Comparison of ENCODE assay signal across 24 cellular contexts in genomic region chr2:241852116-241852980, GRCh38. TPM values are rescaled to one million over a fixed set of nuclear protein-coding genes. Genes with fewer than 3 reads are reported as not detected.
DNase-seq lines count a peak whose midpoint lies in the region; ATAC-seq and TF ChIP-seq lines count a peak whose summit lies in the region.
"Had no signal": no experiment of that assay in that cellular context is flagged by ENCODE, and none has a peak within 500 bp of the region (broad histone marks: within the 10 kb centered on the region; RNA-seq: fewer than 3 reads in every experiment).

No MANE protein-coding gene starts in this region.

- DNase-seq in activated CD4-positive, alpha-beta T cell treated with anti-CD3 and anti-CD28 coated beads for 36 hours = no peak
- DNase-seq in activated CD4-positive, alpha-beta T cell treated with anti-CD3 and anti-CD28 coated beads, Interleukin-2, amount 10 ng/mL, durations not matched to agents 24 days and 14 days = no peak
- peak; percentile 18 for DNase-seq in GM13976 (ENCODE audit: low spot score)
- DNase-seq in left ventricle myocardium inferior = peak; percentile 13
- DNase-seq in spleen = peak; percentile 73
- no peak for DNase-seq in NCI-H2171 treated with DMSO at 0.1 percent for 48 hours (lab: John Stamatoyannopoulos, UW)
- no peak for DNase-seq in T-helper 9 cell
- DNase-seq: activated naive CD8-positive, alpha-beta T cell treated with anti-CD3 and anti-CD28 coated beads, Interleukin-2, amount 10 ng/mL, durations not matched to agents 7 days and 5 days; activated T-cell treated with anti-CD3 and anti-CD28 coated beads, Interleukin-2, amount 50 U/mL, for 4 hours; CD4-positive, CD25-positive, alpha-beta regulatory T cell; DND-41; foreskin melanocyte; NCI-H146; NCI-H524; nucleus accumbens had no signal

- H3K36me3 ChIP-seq in left ventricle myocardium inferior (no peaks in the 10 kb centered on the region), spleen (peaks cover 0 to 22% (median 0%) of the 10 kb centered on the region in 6 donors)
- H3K36me3 ChIP-seq: tibial artery had no signal

- TF ChIP-seq POLR2A in spleen (IDR thresholded peaks at IDR 0.05) = no peak

- H3K9me3 ChIP-seq in left ventricle myocardium inferior (replicated peaks) = no peaks in the 10 kb centered on the region
- no peaks in the 10 kb centered on the region for H3K9me3 ChIP-seq in spleen
- H3K9me3 ChIP-seq: mucosa of descending colon, tibial artery had no signal

- in situ Hi-C loops in GM13976 (cut with MboI; ENCODE audit: low sequenced_read_pairs, unreplicated experiment) = no loop called here

- ATAC-seq in activated CD4-positive, alpha-beta T cell treated with anti-CD3 and anti-CD28 coated beads for 36 hours = no peak
- no peak for ATAC-seq in GM21367 (IDR thresholded peaks at IDR 0.05; ENCODE audit: unreplicated experiment)
- ATAC-seq: activated T-cell treated with anti-CD3 and anti-CD28 coated beads, Interleukin-2, amount 50 U/mL, for 4 hours; left colon; mucosa of descending colon had no signal

- H3K4me1 ChIP-seq in left ventricle myocardium inferior = peaks cover 17% of the 10 kb centered on the region
- H3K4me1 ChIP-seq in spleen = peaks cover 0 to 12% (median 1%) of the 10 kb centered on the region in 6 donors
- H3K4me1 ChIP-seq: tibial artery had no signal

- no peaks in the 10 kb centered on the region for H3K27me3 ChIP-seq in left ventricle myocardium inferior (ENCODE audit: low read depth)
- H3K27me3 ChIP-seq in spleen (replicated peaks in 1 of 7) = peaks cover 0 to 37% (median 0%) of the 10 kb centered on the region in 7 donors

- H3K4me3 Mint-ChIP-seq in activated CD4-positive, alpha-beta T cell treated with anti-CD3 and anti-CD28 coated beads for 36 hours = no peak overlapping the region
- no peak overlapping the region for H3K4me3 Mint-ChIP-seq in activated CD4-positive, alpha-beta T cell treated with anti-CD3 and anti-CD28 coated beads, Interleukin-2, amount 10 ng/mL, durations not matched to agents 24 days and 14 days
- H3K4me3 Mint-ChIP-seq: activated naive CD8-positive, alpha-beta T cell treated with anti-CD3 and anti-CD28 coated beads, Interleukin-2, amount 10 ng/mL, durations not matched to agents 7 days and 5 days; activated T-cell treated with anti-CD3 and anti-CD28 coated beads, Interleukin-2, amount 50 U/mL, for 4 hours; CD4-positive, CD25-positive, alpha-beta regulatory T cell; dendritic cell treated with granulocyte-macrophage colony-stimulating factor and Interleukin-4, amounts not matched to agents 40 ng/mL and 50 ng/mL, for 4 days had no signal

- peaks cover 16% of the 10 kb centered on the region for H3K36me3 Mint-ChIP-seq in activated CD4-positive, alpha-beta T cell treated with anti-CD3 and anti-CD28 coated beads for 36 hours (ENCODE audit: low read depth)
- peaks cover 17% of the 10 kb centered on the region for H3K36me3 Mint-ChIP-seq in activated CD4-positive, alpha-beta T cell treated with anti-CD3 and anti-CD28 coated beads, Interleukin-2, amount 10 ng/mL, durations not matched to agents 24 days and 14 days (ENCODE audit: low read depth)
- H3K36me3 Mint-ChIP-seq: activated naive CD8-positive, alpha-beta T cell treated with anti-CD3 and anti-CD28 coated beads, Interleukin-2, amount 10 ng/mL, durations not matched to agents 7 days and 5 days; CD4-positive, CD25-positive, alpha-beta regulatory T cell had no signal

- CTCF ChIA-PET in activated CD4-positive, alpha-beta T cell treated with anti-CD3 and anti-CD28 coated beads for 36 hours (lab: Charles Lee) = interaction anchor here (0.9 kb wide), 1 partner anchor 26 kb away, joined by 3 read pairs; no protein-coding TSS in a partner anchor

- TF ChIP-seq CTCF in GM13976 (IDR thresholded peaks at IDR 0.05; ENCODE audit: borderline replicate concordance, control extremely low read depth, extremely low read depth, insufficient read depth, missing control alignments) (no peak), left ventricle myocardium inferior (IDR thresholded peaks at IDR 0.05; ENCODE audit: borderline replicate concordance) (no peak), spleen (IDR thresholded peaks at IDR 0.05 in 8 of 11, conservative IDR thresholded peaks at IDR 0.05 in 3 of 11) (no peak)

- H3K4me3 ChIP-seq in left ventricle myocardium inferior (no peak overlapping the region), spleen (no peak overlapping the region)
- H3K4me3 ChIP-seq: mucosa of descending colon, tibial artery had no signal

- peak overlapping the region; percentile 55 for H3K27ac Mint-ChIP-seq in activated CD4-positive, alpha-beta T cell treated with anti-CD3 and anti-CD28 coated beads for 36 hours
- no peak overlapping the region for H3K27ac Mint-ChIP-seq in activated CD4-positive, alpha-beta T cell treated with anti-CD3 and anti-CD28 coated beads, Interleukin-2, amount 10 ng/mL, durations not matched to agents 24 days and 14 days
- H3K27ac Mint-ChIP-seq: activated naive CD8-positive, alpha-beta T cell treated with anti-CD3 and anti-CD28 coated beads, Interleukin-2, amount 10 ng/mL, durations not matched to agents 7 days and 5 days; dendritic cell treated with granulocyte-macrophage colony-stimulating factor and Interleukin-4, amounts not matched to agents 40 ng/mL and 50 ng/mL, for 4 days had no signal

- POLR2A ChIA-PET in activated CD4-positive, alpha-beta T cell treated with anti-CD3 and anti-CD28 coated beads for 36 hours (lab: Charles Lee) = no interaction called here

- peaks cover 11% of the 10 kb centered on the region for H3K4me1 Mint-ChIP-seq in activated CD4-positive, alpha-beta T cell treated with anti-CD3 and anti-CD28 coated beads for 36 hours
- peaks cover 11% of the 10 kb centered on the region for H3K4me1 Mint-ChIP-seq in activated CD4-positive, alpha-beta T cell treated with anti-CD3 and anti-CD28 coated beads, Interleukin-2, amount 10 ng/mL, durations not matched to agents 24 days and 14 days
- H3K4me1 Mint-ChIP-seq: activated naive CD8-positive, alpha-beta T cell treated with anti-CD3 and anti-CD28 coated beads, Interleukin-2, amount 10 ng/mL, durations not matched to agents 7 days and 5 days had no signal

- H3K27ac ChIP-seq in left ventricle myocardium inferior (replicated peaks) (no peak overlapping the region), spleen (no peak overlapping the region)
- H3K27ac ChIP-seq: tibial artery had no signal

- H3K9me3 Mint-ChIP-seq in activated CD4-positive, alpha-beta T cell treated with anti-CD3 and anti-CD28 coated beads for 36 hours (ENCODE audit: low read depth) = no peaks in the 10 kb centered on the region
- no peaks in the 10 kb centered on the region for H3K9me3 Mint-ChIP-seq in activated CD4-positive, alpha-beta T cell treated with anti-CD3 and anti-CD28 coated beads, Interleukin-2, amount 10 ng/mL, durations not matched to agents 24 days and 14 days
- H3K9me3 Mint-ChIP-seq: activated naive CD8-positive, alpha-beta T cell treated with anti-CD3 and anti-CD28 coated beads, Interleukin-2, amount 10 ng/mL, durations not matched to agents 7 days and 5 days; activated T-cell treated with anti-CD3 and anti-CD28 coated beads, Interleukin-2, amount 50 U/mL, for 4 hours; CD4-positive, CD25-positive, alpha-beta regulatory T cell; dendritic cell treated with granulocyte-macrophage colony-stimulating factor and Interleukin-4, amounts not matched to agents 40 ng/mL and 50 ng/mL, for 4 days had no signal

- H3K27me3 Mint-ChIP-seq in activated CD4-positive, alpha-beta T cell treated with anti-CD3 and anti-CD28 coated beads for 36 hours = no peaks in the 10 kb centered on the region
- H3K27me3 Mint-ChIP-seq in activated CD4-positive, alpha-beta T cell treated with anti-CD3 and anti-CD28 coated beads, Interleukin-2, amount 10 ng/mL, durations not matched to agents 24 days and 14 days = no peaks in the 10 kb centered on the region
- H3K27me3 Mint-ChIP-seq: activated naive CD8-positive, alpha-beta T cell treated with anti-CD3 and anti-CD28 coated beads, Interleukin-2, amount 10 ng/mL, durations not matched to agents 7 days and 5 days; CD4-positive, CD25-positive, alpha-beta regulatory T cell had no signal

- intact Hi-C loops in activated CD4-positive, alpha-beta T cell treated with anti-CD3 and anti-CD28 coated beads for 36 hours (cut with DNase I, micrococcal nuclease) = no loop called here
- intact Hi-C loops in activated CD4-positive, alpha-beta T cell treated with anti-CD3 and anti-CD28 coated beads, Interleukin-2, amount 10 ng/mL, durations not matched to agents 24 days and 14 days (cut with micrococcal nuclease) = no loop called here
- intact Hi-C loops in left ventricle myocardium inferior (cut with micrococcal nuclease) = no loop called here
- intact Hi-C loops in spleen (cut with DNase I; ENCODE audit: low total_unique reads) = no loop called here

- whole genome bisulfite sequencing in spleen, 5 donors = 90 to 95% (median 92%) methylated on average over 31 to 39 of the region's 39 CpGs

RNA-seq across cellular contexts. Expression of gene PDCD1, which starts 6.3 kb away (rescaled TPM):
- total RNA-seq in activated CD4-positive, alpha-beta T cell treated with anti-CD3 and anti-CD28 coated beads for 36 hours = 10 to 100 TPM; 33.2 to 37.2 TPM
- 79.6 and 83.3 TPM in 2 replicates for total RNA-seq in activated CD4-positive, alpha-beta T cell treated with anti-CD3 and anti-CD28 coated beads, Interleukin-2, amount 10 ng/mL, durations not matched to agents 24 days and 14 days
- total RNA-seq in left ventricle myocardium inferior (3.3 TPM), spleen (1 to 10 TPM; 3.1 to 7.9 (median 5.4) TPM)
- polyA plus RNA-seq in spleen = 1 to 10 TPM; 2.7 to 7.3 (median 5.2) TPM
- total RNA-seq: HT1080, skeletal muscle tissue had no signal

RNA-seq across cellular contexts. Expression of gene RTP5, which starts 17.2 kb away (rescaled TPM):
- total RNA-seq in activated CD4-positive, alpha-beta T cell treated with anti-CD3 and anti-CD28 coated beads for 36 hours = under 1 TPM in 1 of 2 experiments, not detected in 1; 0.07 TPM
- 0.07 TPM in 1 of 2 replicates, not detected in the other for total RNA-seq in activated CD4-positive, alpha-beta T cell treated with anti-CD3 and anti-CD28 coated beads, Interleukin-2, amount 10 ng/mL, durations not matched to agents 24 days and 14 days
- total RNA-seq in left ventricle myocardium inferior (not detected), spleen (1 to 10 TPM in 4 of 7 donors, under 1 TPM in 3; 0.34 to 2.2 (median 1.0) TPM)
- under 1 TPM; 0.39 to 0.93 (median 0.49) TPM for polyA plus RNA-seq in spleen
- total RNA-seq: A673; HT1080; left colon; mucosa of descending colon; skeletal muscle tissue; T-helper 1 cell treated with Interleukin-12 subunit alpha and Interleukin-12 subunit beta and Interleukin-4 antibody, amounts not matched to agents 30 ng/mL and 1 ng/mL, for 36 hours had no signal
- polyA plus RNA-seq: CD4-positive, CD25-positive, alpha-beta regulatory T cell had no signal

RNA-seq across cellular contexts. Expression of gene NEU4, which starts 43.4 kb away (rescaled TPM):
- under 1 TPM; 0.76 to 0.89 TPM for total RNA-seq in activated CD4-positive, alpha-beta T cell treated with anti-CD3 and anti-CD28 coated beads for 36 hours
- 1.0 and 1.2 TPM in 2 replicates for total RNA-seq in activated CD4-positive, alpha-beta T cell treated with anti-CD3 and anti-CD28 coated beads, Interleukin-2, amount 10 ng/mL, durations not matched to agents 24 days and 14 days
- total RNA-seq in left ventricle myocardium inferior (not detected), spleen (1 to 10 TPM in 2 of 7 donors, under 1 TPM in 2, not detected in 3; 0.32 to 1.9 (median 0.85) TPM)
- under 1 TPM; 0.04 to 0.22 (median 0.08) TPM for polyA plus RNA-seq in spleen
- total RNA-seq: HT1080 had no signal

Comparison
In these comparisons a context has a peak if more than half of its experiments do, and no peak if none do; other contexts are left out.
1. DNase-seq: peak in GM13976 (single experiment), left ventricle myocardium inferior (single experiment) and spleen (single experiment); none in activated CD4-positive, alpha-beta T cell treated with anti-CD3 and anti-CD28 coated beads for 36 hours (single experiment), activated CD4-positive, alpha-beta T cell treated with anti-CD3 and anti-CD28 coated beads, Interleukin-2, amount 10 ng/mL, durations not matched to agents 24 days and 14 days (single experiment), NCI-H2171 treated with DMSO at 0.1 percent for 48 hours (single experiment) and T-helper 9 cell (single experiment).